ENCODE assay signal across 9 cellular contexts in genomic region chr16:180101-180920, GRCh38. TPM values are rescaled to one million over a fixed set of nuclear protein-coding genes. Genes with fewer than 3 reads are reported as not detected.
A peak's percentile ranks its signal among the peaks of the same experiment; 100 is the strongest.
DNase-seq lines count a peak whose midpoint lies in the region; ATAC-seq and FAIRE-seq lines count a peak whose summit lies in the region.
"Had no signal": no experiment of that assay in that cellular context is flagged by ENCODE, and none has a peak within 500 bp of the region (broad histone marks: within the 10 kb centered on the region; RNA-seq: fewer than 3 reads in every experiment).

TSS of gene HBQ1 (plus strand) at chr16:180459. CDS start at chr16:180487, 28 bp downstream.

- ATAC-seq in right cardiac atrium (peak; percentile 10 to 35), HG03442 (IDR thresholded peaks at IDR 0.05; ENCODE audit: unreplicated experiment) (no peak)

- CTCF ChIA-PET in activated naive CD4-positive, alpha-beta T cell treated with anti-CD3 and anti-CD28 coated beads for 36 hours (lab: Charles Lee): interaction anchor here (0.6 to 2.8 kb wide), 5 partner anchors 19 to 561 kb away, joined by 3 to 15 read pairs (median 4); no protein-coding TSS in a partner anchor

- no peaks in the 10 kb centered on the region for H3K9me3 ChIP-seq in right cardiac atrium (ENCODE audit: control insufficient read depth, low read length)
- H3K9me3 ChIP-seq in small intestine (ENCODE audit: control insufficient read depth, low read depth): no peaks in the 10 kb centered on the region

- no peaks in the 10 kb centered on the region for H3K9me3 Mint-ChIP-seq in activated naive CD4-positive, alpha-beta T cell treated with anti-CD3 and anti-CD28 coated beads for 36 hours

- peaks cover 6% of the 10 kb centered on the region for H3K4me1 ChIP-seq in right cardiac atrium (ENCODE audit: control insufficient read depth, insufficient read depth, low read length)
- H3K4me1 ChIP-seq in small intestine (ENCODE audit: control insufficient read depth in 2 of 2, insufficient read depth in 1 of 2, low read depth in 1 of 2, low read length in 1 of 2): peaks cover 0 to 2% of the 10 kb centered on the region in 2 donors

- intact Hi-C loops in activated naive CD4-positive, alpha-beta T cell treated with anti-CD3 and anti-CD28 coated beads for 36 hours (cut with micrococcal nuclease): no loop called here
- intact Hi-C loops in right cardiac atrium (cut with DNase I): loop anchor here in 2 of 4 donors (5.0 kb wide), 2 partner anchors 63 to 73 kb away; no protein-coding TSS in a partner anchor

- H3K27me3 ChIP-seq in right cardiac atrium (ENCODE audit: control insufficient read depth, insufficient read depth): no peaks in the 10 kb centered on the region
- peaks cover 10 to 14% of the 10 kb centered on the region in 2 donors for H3K27me3 ChIP-seq in small intestine (ENCODE audit: control insufficient read depth in 2 of 2, insufficient read depth in 2 of 2, low read length in 2 of 2)

- H3K27ac Mint-ChIP-seq in activated naive CD4-positive, alpha-beta T cell treated with anti-CD3 and anti-CD28 coated beads for 36 hours: no peak within 1 kb of the TSS

- no peaks in the 10 kb centered on the region for H3K36me3 ChIP-seq in small intestine (ENCODE audit: control insufficient read depth in 2 of 2, insufficient read depth in 2 of 2, low read length in 2 of 2)

- H3K4me3 ChIP-seq in right cardiac atrium (ENCODE audit: low read length): peak within 1 kb of the TSS; percentile 6
- peak within 1 kb of the TSS in 1 of 2 donors; percentile 31 for H3K4me3 ChIP-seq in small intestine (ENCODE audit: low read depth in 1 of 2, low read length in 2 of 2)

- no peak for FAIRE-seq in small intestine (lab: Jason Lieb, UNC)

- H3K27me3 Mint-ChIP-seq in activated naive CD4-positive, alpha-beta T cell treated with anti-CD3 and anti-CD28 coated beads for 36 hours (ENCODE audit: low read depth): peaks cover 29% of the 10 kb centered on the region

- WGBS in right cardiac atrium: 7% methylated on average over 83 of the region's 83 CpGs
- WGBS in small intestine, 3 donors: 7 to 11% (median 10%) methylated on average over 39 to 83 of the region's 83 CpGs

- H3K36me3 Mint-ChIP-seq in activated naive CD4-positive, alpha-beta T cell treated with anti-CD3 and anti-CD28 coated beads for 36 hours (ENCODE audit: low read depth): peaks cover 3% of the 10 kb centered on the region

- DNase-seq in EL (peak; percentile 28), NCI-H1092 (lab: John Stamatoyannopoulos, UW) (peak; percentile 35), right cardiac atrium (peak in 2 of 3 donors; percentile 64 to 65), small intestine (peak; percentile 9), DMS114 treated with DMSO at 0.1 percent for 48 hours (lab: John Stamatoyannopoulos, UW; ENCODE audit: unreplicated experiment) (no peak)
- no peak for DNase-seq in activated naive CD4-positive, alpha-beta T cell treated with anti-CD3 and anti-CD28 coated beads for 36 hours
- DNase-seq in effector CD4-positive, alpha-beta T cell: no peak

- H3K27ac ChIP-seq in right cardiac atrium (ENCODE audit: low read length) (no peak within 1 kb of the TSS), small intestine (ENCODE audit: low read depth in 1 of 2, low read length in 1 of 2) (no peak within 1 kb of the TSS)

- peaks cover 4% of the 10 kb centered on the region for H3K4me1 Mint-ChIP-seq in activated naive CD4-positive, alpha-beta T cell treated with anti-CD3 and anti-CD28 coated beads for 36 hours (ENCODE audit: low read depth)

- H3K4me3 Mint-ChIP-seq in activated naive CD4-positive, alpha-beta T cell treated with anti-CD3 and anti-CD28 coated beads for 36 hours: peak within 1 kb of the TSS; percentile 49

RNA-seq across cellular contexts. Expression of gene HBQ1, which starts in this region (rescaled TPM):
- 1 to 10 TPM in 1 of 2 experiments, under 1 TPM in 1; 0.79 to 1.1 TPM for total RNA-seq in activated naive CD4-positive, alpha-beta T cell treated with anti-CD3 and anti-CD28 coated beads for 36 hours
- not detected for total RNA-seq in right cardiac atrium
- polyA plus RNA-seq in right cardiac atrium (not detected), small intestine (not detected)
- total RNA-seq: RPMI7951 had no signal

Comparison
In these comparisons a context has a peak if more than half of its experiments do, and no peak if none do; other contexts are left out.
1. Peak in DNase-seq, ATAC-seq and H3K4me3 ChIP-seq in right cardiac atrium; RNA of the gene not detected or under 1 TPM.
2. Peak in DNase-seq in small intestine; RNA of the gene not detected or under 1 TPM.
3. DNase-seq: peak in EL (single experiment) and NCI-H1092 (single experiment); none in activated naive CD4-positive, alpha-beta T cell treated with anti-CD3 and anti-CD28 coated beads for 36 hours (single experiment), DMS114 treated with DMSO at 0.1 percent for 48 hours (single experiment) and effector CD4-positive, alpha-beta T cell (single experiment).